Comparison of ENCODE assay signal across 19 cellular contexts in the genomic region with DNA sequence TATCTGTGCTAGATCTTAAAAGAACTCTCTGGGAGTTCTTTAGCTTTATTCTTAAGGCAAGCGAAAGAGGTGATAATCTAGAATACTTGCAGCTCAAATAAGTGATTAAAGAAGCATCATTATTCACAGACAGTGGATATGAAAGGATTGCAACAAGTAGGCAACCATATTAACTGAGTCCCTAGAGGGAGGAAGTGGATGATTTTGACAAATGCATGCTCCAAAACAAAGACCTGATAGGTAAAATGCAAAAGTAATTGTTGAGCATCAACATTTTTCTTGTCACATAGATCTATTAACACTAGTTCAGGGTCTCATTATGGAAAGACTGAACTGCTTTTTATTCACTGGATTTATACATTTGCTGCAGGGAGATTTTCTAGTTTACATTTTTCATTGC.
DNase-seq lines count a peak whose midpoint lies in the region; ATAC-seq, FAIRE-seq and TF ChIP-seq lines count a peak whose summit lies in the region.
"Had no signal": no experiment of that assay in that cellular context is flagged by ENCODE, and none has a peak within 500 bp of the region (broad histone marks: within the 10 kb centered on the region; RNA-seq: fewer than 3 reads in every experiment).

No MANE protein-coding gene starts in this region.

- 96% methylated on average over 1 of the region's 1 CpG; no CpG with 5 or more reads in 1 of the 2 experiments for WGBS in H1 (ENCODE audit: extremely low coverage in 1 of 2, insufficient coverage in 1 of 2, insufficient read length in 1 of 2, insufficient replicate concordance in 2 of 2, low coverage in 1 of 2, low lambda C conversion rate in 2 of 2, missing lambda C conversion rate in 1 of 2), 2 experiments
- WGBS in smooth muscle cell (ENCODE audit: low lambda C conversion rate) = 88% methylated on average over 1 of the region's 1 CpG

- TF ChIP-seq EP300 in H1 (IDR thresholded peaks at IDR 0.05; ENCODE audit: borderline replicate concordance in 1 of 2, low read depth in 2 of 2, low read length in 2 of 2) = no peak

- peak; percentile 7 for FAIRE-seq in H1 (lab: Jason Lieb, UNC)
- FAIRE-seq: GM12878, GM19239 had no signal

- H2BK120ac ChIP-seq in H1 (replicated peaks; ENCODE audit: low read depth, low read length) = no peak overlapping the region

- ATAC-seq in GM23338 = no peak
- ATAC-seq in GM21390 (IDR thresholded peaks at IDR 0.05; ENCODE audit: unreplicated experiment) = no peak
- ATAC-seq in GM19467 (IDR thresholded peaks at IDR 0.05; ENCODE audit: unreplicated experiment) = no peak

- H4K8ac ChIP-seq in H1 (ENCODE audit: extremely low read depth, insufficient read depth, low read length) = no peak overlapping the region

- no peak for DNase-seq in GM23338 (ENCODE audit: low spot score)
- peak; percentile 25 for DNase-seq in NCI-H69 (lab: John Stamatoyannopoulos, UW)
- no peak for DNase-seq in H1 (ENCODE audit: low read depth in 1 of 2, low spot score in 2 of 2)
- DNase-seq in smooth muscle cell (lab: John Stamatoyannopoulos, UW; ENCODE audit: unreplicated experiment) = no peak
- no peak for DNase-seq in neural progenitor cell (ENCODE audit: low spot score)
- DNase-seq: CD4-positive, alpha-beta T cell; CD8-positive, alpha-beta memory T cell; DMS 273 treated with DMSO at 0.1 percent for 48 hours; DMS79; HFFc6 had no signal

- no peak overlapping the region for H4K91ac ChIP-seq in H1 (replicated peaks; ENCODE audit: insufficient read length, low read length)

- no peaks in the 10 kb centered on the region; the same call in 1 of the 2 replicates for H3K23me2 ChIP-seq in H1 (ENCODE audit: low read depth, low read length)

- H3K4me3 Mint-ChIP-seq in GM23338 = no peak overlapping the region
- H3K4me3 Mint-ChIP-seq in neural progenitor cell = no peak overlapping the region
- H3K4me3 Mint-ChIP-seq: CD14-positive monocyte; CD4-positive, alpha-beta T cell; CD8-positive, alpha-beta memory T cell; HFFc6 had no signal

- no peaks in the 10 kb centered on the region for H3K79me1 ChIP-seq in H1 (ENCODE audit: low read depth, low read length)

- no peak overlapping the region for H3K4ac ChIP-seq in H1 (replicated peaks; ENCODE audit: insufficient read length, low read depth, low read length)

- no peak overlapping the region for H2AK5ac ChIP-seq in H1 (ENCODE audit: low read depth, low read length)

- CTCF ChIA-PET in H1 (lab: Charles Lee; ENCODE audit: partially characterized antibody) = interaction anchor here (0.6 to 2.2 kb wide), 8 partner anchors 8 to 516 kb away, joined by 3 to 8 read pairs (median 4); no protein-coding TSS in a partner anchor

- H3F3A ChIP-seq in GM23338 (replicated peaks; ENCODE audit: low read depth) = no peaks in the 10 kb centered on the region
- H3F3A ChIP-seq in smooth muscle cell (ENCODE audit: low read depth) = peaks cover 11% of the 10 kb centered on the region
- H3F3A ChIP-seq in neural progenitor cell (ENCODE audit: low read depth) = no peaks in the 10 kb centered on the region

- H3K9me3 ChIP-seq in H1 (ENCODE audit: insufficient read depth in 2 of 2, low read depth in 1 of 2, low read length in 1 of 2) (no peaks in the 10 kb centered on the region), smooth muscle cell (replicated peaks; ENCODE audit: low read depth) (no peaks in the 10 kb centered on the region), neural progenitor cell (ENCODE audit: low read depth) (no peaks in the 10 kb centered on the region)
- H3K9me3 ChIP-seq: BE2C; BLaER1 treated with 17β-estradiol and CSF1 and Interleukin-3, amounts not matched to agents 10 nM and 100 nM; HAP-1 had no signal

- H3K56ac ChIP-seq in H1 (replicated peaks; ENCODE audit: insufficient read length, low read depth, low read length) = no peak overlapping the region

- no peaks in the 10 kb centered on the region for H4K20me1 ChIP-seq in GM23338 (replicated peaks; ENCODE audit: insufficient read depth)
- H4K20me1 ChIP-seq in H1 (replicated peaks in 1 of 2; ENCODE audit: control insufficient read depth in 1 of 2, insufficient read depth in 2 of 2, low read length in 2 of 2) = no peaks in the 10 kb centered on the region
- H4K20me1 ChIP-seq in smooth muscle cell (ENCODE audit: low read depth) = no peaks in the 10 kb centered on the region
- no peaks in the 10 kb centered on the region for H4K20me1 ChIP-seq in neural progenitor cell (ENCODE audit: low read depth)
- H4K20me1 ChIP-seq: BLaER1 treated with 17β-estradiol and CSF1 and Interleukin-3, amounts not matched to agents 10 nM and 100 nM had no signal

- TF ChIP-seq POLR2A in H1 (IDR thresholded peaks at IDR 0.05; ENCODE audit: control extremely low read depth in 1 of 2, low read depth in 2 of 2, low read length in 2 of 2) = no peak

- POLR2A ChIA-PET in H1 (lab: Charles Lee; ENCODE audit: partially characterized antibody) = no interaction called here

- H3K4me2 ChIP-seq in GM23338 (no peak overlapping the region), H1 (ENCODE audit: insufficient read depth in 1 of 2, low read depth in 2 of 2, low read length in 2 of 2) (no peak overlapping the region), smooth muscle cell (peak overlapping the region; percentile 39), neural progenitor cell (no peak overlapping the region)
- H3K4me2 ChIP-seq: BLaER1 treated with 17β-estradiol and CSF1 and Interleukin-3, amounts not matched to agents 10 nM and 100 nM had no signal

- H2BK12ac ChIP-seq in H1 (ENCODE audit: low read depth, low read length) = no peak overlapping the region

- H3K9ac ChIP-seq in H1 (replicated peaks in 1 of 4; ENCODE audit: extremely low read depth in 1 of 4, low read depth in 3 of 4, low read length in 3 of 4) = no peak overlapping the region
- no peak overlapping the region for H3K9ac ChIP-seq in smooth muscle cell (ENCODE audit: low read depth)
- no peak overlapping the region for H3K9ac ChIP-seq in neural progenitor cell
- H3K9ac ChIP-seq: BLaER1 treated with 17β-estradiol and CSF1 and Interleukin-3, amounts not matched to agents 10 nM and 100 nM had no signal

- H3K27me3 ChIP-seq in GM23338 (ENCODE audit: insufficient read depth) (no peaks in the 10 kb centered on the region), H1 (replicated peaks in 1 of 4; ENCODE audit: control insufficient read depth in 3 of 4, extremely low read depth in 1 of 4, insufficient read depth in 3 of 4, low read length in 3 of 4) (no peaks in the 10 kb centered on the region), smooth muscle cell (ENCODE audit: low read depth) (no peaks in the 10 kb centered on the region), neural progenitor cell (no peaks in the 10 kb centered on the region)
- H3K27me3 ChIP-seq: BE2C; BLaER1 treated with 17β-estradiol and CSF1 and Interleukin-3, amounts not matched to agents 10 nM and 100 nM had no signal

- H3K79me2 ChIP-seq in GM23338 (replicated peaks; ENCODE audit: insufficient read depth) (no peaks in the 10 kb centered on the region), H1 (ENCODE audit: control insufficient read depth in 1 of 2, insufficient read depth in 2 of 2, low read length in 2 of 2) (no peaks in the 10 kb centered on the region), smooth muscle cell (ENCODE audit: low read depth) (peaks cover 9% of the 10 kb centered on the region), neural progenitor cell (ENCODE audit: low read depth) (no peaks in the 10 kb centered on the region)

- H3K18ac ChIP-seq in H1 (ENCODE audit: extremely low read depth, low read length) = no peak overlapping the region

- TF ChIP-seq RAD21 in H1 (IDR thresholded peaks at IDR 0.05 in 1 of 2, conservative IDR thresholded peaks at IDR 0.05 in 1 of 2; ENCODE audit: low read depth in 2 of 2, low read length in 2 of 2) = no peak

- H3K36me3 Mint-ChIP-seq in GM23338 (ENCODE audit: low read depth) (no peaks in the 10 kb centered on the region), neural progenitor cell (no peaks in the 10 kb centered on the region)
- H3K36me3 Mint-ChIP-seq: CD14-positive monocyte; CD8-positive, alpha-beta memory T cell had no signal

- H3K4me1 Mint-ChIP-seq in GM23338 = peaks cover 29% of the 10 kb centered on the region
- H3K4me1 Mint-ChIP-seq in neural progenitor cell = peaks cover 18% of the 10 kb centered on the region
- H3K4me1 Mint-ChIP-seq: CD14-positive monocyte; CD8-positive, alpha-beta memory T cell had no signal

- H3K23ac ChIP-seq in H1 (ENCODE audit: insufficient read length) = no peak overlapping the region

- H3K4me1 ChIP-seq in GM23338 (ENCODE audit: insufficient read depth) (peaks cover 22% of the 10 kb centered on the region; the same call in 1 of the 2 replicates), H1 (replicated peaks in 1 of 4; ENCODE audit: control insufficient read depth in 3 of 4, insufficient read depth in 4 of 4, low read length in 3 of 4) (peaks cover 0 to 4% (median 1%) of the 10 kb centered on the region in 4 experiments; a peak in 3 of 7 replicates), smooth muscle cell (ENCODE audit: low read depth) (peaks cover 9% of the 10 kb centered on the region), neural progenitor cell (peaks cover 12% of the 10 kb centered on the region)
- H3K4me1 ChIP-seq: BLaER1 treated with 17β-estradiol and CSF1 and Interleukin-3, amounts not matched to agents 10 nM and 100 nM; HAP-1 had no signal

- no peak for TF ChIP-seq CTCF in GM23338 (conservative IDR thresholded peaks at IDR 0.05; ENCODE audit: low read depth in 2 of 2)
- TF ChIP-seq CTCF in H1 (IDR thresholded peaks at IDR 0.05; ENCODE audit: control extremely low read depth in 1 of 3, insufficient read depth in 1 of 3, low read depth in 1 of 3, low read length in 3 of 3) = no peak
- no peak for TF ChIP-seq CTCF in smooth muscle cell (IDR thresholded peaks at IDR 0.05; ENCODE audit: borderline replicate concordance, insufficient read depth, poor library complexity, severe bottlenecking)
- TF ChIP-seq CTCF in neural progenitor cell (IDR thresholded peaks at IDR 0.05) = no peak

- H2AFZ ChIP-seq in GM23338 (no peak overlapping the region), H1 (ENCODE audit: low read length) (no peak overlapping the region), smooth muscle cell (ENCODE audit: low read depth) (no peak overlapping the region), neural progenitor cell (replicated peaks) (no peak overlapping the region)

- H2BK5ac ChIP-seq in H1 (ENCODE audit: low read depth, low read length) = no peak overlapping the region

- H3K27me3 Mint-ChIP-seq in GM23338 (ENCODE audit: insufficient read depth, low read depth, poor library complexity) (peaks cover 2% of the 10 kb centered on the region), neural progenitor cell (ENCODE audit: insufficient read depth, low read depth) (no peaks in the 10 kb centered on the region)
- H3K27me3 Mint-ChIP-seq: CD4-positive, alpha-beta T cell; CD8-positive, alpha-beta memory T cell had no signal

- no peak overlapping the region for H3K14ac ChIP-seq in H1 (ENCODE audit: insufficient read length)

- no peaks in the 10 kb centered on the region for H3K9me2 ChIP-seq in GM23338 (ENCODE audit: insufficient read depth)

- no peak overlapping the region for H3K4me3 ChIP-seq in GM23338
- H3K4me3 ChIP-seq in H1 (ENCODE audit: extremely low read depth in 1 of 4, insufficient read depth in 2 of 4, low read depth in 3 of 4, low read length in 4 of 4) = no peak overlapping the region
- no peak overlapping the region for H3K4me3 ChIP-seq in smooth muscle cell
- H3K4me3 ChIP-seq in neural progenitor cell = no peak overlapping the region
- H3K4me3 ChIP-seq: BLaER1 treated with 17β-estradiol and CSF1 and Interleukin-3, amounts not matched to agents 10 nM and 100 nM; GM12878; HAP-1 had no signal

- peak overlapping the region; percentile 86 for H3K27ac Mint-ChIP-seq in GM23338
- H3K27ac Mint-ChIP-seq in neural progenitor cell = no peak overlapping the region
- H3K27ac Mint-ChIP-seq: CD14-positive monocyte; CD4-positive, alpha-beta T cell; CD8-positive, alpha-beta memory T cell; HFFc6 had no signal

- no peak overlapping the region for H2BK15ac ChIP-seq in H1 (ENCODE audit: low read length)

- H3K27ac ChIP-seq in GM23338 (ENCODE audit: low read depth) = no peak overlapping the region
- H3K27ac ChIP-seq in H1 (ENCODE audit: low read depth, low read length) = no peak overlapping the region
- H3K27ac ChIP-seq in smooth muscle cell (ENCODE audit: low read depth) = peak overlapping the region; percentile 43
- H3K27ac ChIP-seq in neural progenitor cell = no peak overlapping the region
- H3K27ac ChIP-seq: 22Rv1; BLaER1 treated with 17β-estradiol and CSF1 and Interleukin-3, amounts not matched to agents 10 nM and 100 nM had no signal

- H3K9me3 Mint-ChIP-seq in GM23338 = no peaks in the 10 kb centered on the region
- H3K9me3 Mint-ChIP-seq in neural progenitor cell = no peaks in the 10 kb centered on the region
- H3K9me3 Mint-ChIP-seq: CD4-positive, alpha-beta T cell had no signal

- H3K36me3 ChIP-seq in GM23338 (ENCODE audit: insufficient read depth) (no peaks in the 10 kb centered on the region), H1 (ENCODE audit: control insufficient read depth in 2 of 4, insufficient read depth in 4 of 4, low read length in 3 of 4) (no peaks in the 10 kb centered on the region), smooth muscle cell (ENCODE audit: low read depth) (no peaks in the 10 kb centered on the region), neural progenitor cell (no peaks in the 10 kb centered on the region)
- H3K36me3 ChIP-seq: BE2C; BLaER1 treated with 17β-estradiol and CSF1 and Interleukin-3, amounts not matched to agents 10 nM and 100 nM; HAP-1 had no signal

- no peak overlapping the region for H2BK20ac ChIP-seq in H1 (ENCODE audit: low read length)

- H4K5ac ChIP-seq in H1 (ENCODE audit: insufficient read length, low read depth, low read length) = no peak overlapping the region
